ENCODE assay signal across 20 cellular contexts in the genomic region with DNA sequence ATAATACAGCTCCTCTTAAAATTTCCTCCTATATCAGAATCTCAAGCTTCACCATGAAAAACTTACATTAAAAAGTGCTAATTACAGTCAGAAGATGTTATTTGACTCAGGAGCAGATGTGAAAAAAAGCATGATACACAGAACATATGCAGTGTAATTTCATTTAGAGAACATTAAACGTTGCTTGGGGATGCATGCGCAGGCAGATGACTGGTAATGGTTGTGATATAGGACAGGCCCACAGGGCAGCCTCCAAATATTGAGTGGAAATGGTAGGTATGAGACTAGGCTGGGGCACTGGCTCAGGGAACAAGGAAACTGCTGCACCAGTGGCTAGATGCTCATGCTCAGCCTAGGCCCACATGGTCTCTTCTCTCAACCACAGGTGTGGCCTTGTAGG.
"Had no signal": no experiment of that assay in that cellular context is flagged by ENCODE, and none has a peak within 500 bp of the region (broad histone marks: within the 10 kb centered on the region; RNA-seq: fewer than 3 reads in every experiment).

No MANE protein-coding gene starts in this region.

- H3K27ac Mint-ChIP-seq: activated B cell treated with CpG ODN at 0.5 μM for 24 hours; mesothelial cell of epicardium; neural progenitor cell; T-helper 1 cell treated with Interleukin-12 subunit alpha and Interleukin-12 subunit beta and Interleukin-4 antibody, amounts not matched to agents 30 μg/mL and 1 μg/mL, for 36 hours had no signal

- ATAC-seq: activated CD8-positive, alpha-beta memory T cell treated with anti-CD3 and anti-CD28 coated beads, Interleukin-2, amount 10 ng/mL, durations not matched to agents 7 days and 5 days; activated CD8-positive, alpha-beta T cell treated with anti-CD3 and anti-CD28 coated beads for 36 hours; naive thymus-derived CD8-positive, alpha-beta T cell; upper lobe of right lung had no signal

- DNase-seq: activated B cell treated with CpG ODN at 0.5 μM for 24 hours; activated CD4-positive, alpha-beta T cell treated with anti-CD3 and anti-CD28 coated beads, Interleukin-2, amount 10 ng/mL, durations not matched to agents 24 days and 14 days; activated CD8-positive, alpha-beta memory T cell treated with anti-CD3 and anti-CD28 coated beads, Interleukin-2, amount 10 ng/mL, durations not matched to agents 7 days and 5 days; activated CD8-positive, alpha-beta T cell treated with anti-CD3 and anti-CD28 coated beads for 36 hours; activated naive CD4-positive, alpha-beta T cell treated with Interleukin-2 at 50 U/mL for 16 hours; activated T-cell treated with anti-CD3 and anti-CD28 coated beads for 4 hours; dermis blood vessel endothelial cell; effector memory CD4-positive, alpha-beta T cell; glutamatergic neuron; kidney glomerular epithelial cell; left ventricle myocardium inferior; mammary epithelial cell; naive thymus-derived CD8-positive, alpha-beta T cell; stimulated activated CD4-positive, alpha-beta T cell treated with anti-CD3 and anti-CD28 coated beads, Interleukin-2, amount 100 ng/mL, for 48 hours; stimulated activated CD8-positive, alpha-beta memory T cell treated with anti-CD3 and anti-CD28 coated beads, Interleukin-4, amount 100 ng/mL, for 48 hours; stimulated activated naive CD4-positive, alpha-beta T cell; upper lobe of right lung had no signal

- H3K4me3 Mint-ChIP-seq: activated B cell treated with CpG ODN at 0.5 μM for 24 hours; activated CD4-positive, alpha-beta T cell treated with anti-CD3 and anti-CD28 coated beads, Interleukin-2, amount 10 ng/mL, durations not matched to agents 24 days and 14 days; activated CD8-positive, alpha-beta memory T cell treated with anti-CD3 and anti-CD28 coated beads, Interleukin-2, amount 10 ng/mL, durations not matched to agents 7 days and 5 days; activated CD8-positive, alpha-beta T cell treated with anti-CD3 and anti-CD28 coated beads for 36 hours; mesothelial cell of epicardium; naive thymus-derived CD8-positive, alpha-beta T cell; neural progenitor cell; T-helper 1 cell treated with Interleukin-12 subunit alpha and Interleukin-12 subunit beta and Interleukin-4 antibody, amounts not matched to agents 30 μg/mL and 1 μg/mL, for 36 hours had no signal

- H3K4me1 Mint-ChIP-seq: activated B cell treated with CpG ODN at 0.5 μM for 24 hours; activated CD4-positive, alpha-beta T cell treated with anti-CD3 and anti-CD28 coated beads, Interleukin-2, amount 10 ng/mL, durations not matched to agents 24 days and 14 days; mesothelial cell of epicardium; neural progenitor cell had no signal

- H3K27me3 Mint-ChIP-seq: activated B cell treated with CpG ODN at 0.5 μM for 24 hours; activated CD4-positive, alpha-beta T cell treated with anti-CD3 and anti-CD28 coated beads, Interleukin-2, amount 10 ng/mL, durations not matched to agents 24 days and 14 days; activated CD8-positive, alpha-beta memory T cell treated with anti-CD3 and anti-CD28 coated beads, Interleukin-2, amount 10 ng/mL, durations not matched to agents 7 days and 5 days; activated CD8-positive, alpha-beta T cell treated with anti-CD3 and anti-CD28 coated beads for 36 hours; naive thymus-derived CD8-positive, alpha-beta T cell had no signal

- H3K9me3 Mint-ChIP-seq: activated CD4-positive, alpha-beta T cell treated with anti-CD3 and anti-CD28 coated beads, Interleukin-2, amount 10 ng/mL, durations not matched to agents 24 days and 14 days had no signal
